Comparison of ENCODE assay signal across 1 cellular context in genomic region chr11:35151896-35152295, GRCh38.
A peak's percentile ranks its signal among the peaks of the same experiment; 100 is the strongest.
TF ChIP-seq lines count a peak whose summit lies in the region.

No MANE protein-coding gene starts in this region.

TF ChIP-seq in H1, 55 proteins besides CTCF, POLR2A, EP300 and RAD21 (continued from another document):
- TF ChIP-seq EZH2 (IDR thresholded peaks at IDR 0.05; ENCODE audit: low read depth, low read length, severe bottlenecking) (no peak), NRF1 (IDR thresholded peaks at IDR 0.05; ENCODE audit: low read depth, low read length) (no peak), TCF12 (IDR thresholded peaks at IDR 0.05; ENCODE audit: low read depth, low read length) (0 out of 2 replicates have a peak, but pooled peaks have one; percentile 69), EGR1 (IDR thresholded peaks at IDR 0.05; ENCODE audit: borderline replicate concordance, low read depth, low read length) (no peak), TEAD4 (IDR thresholded peaks at IDR 0.05; ENCODE audit: low read depth, low read length) (peak; percentile 92), TBP (IDR thresholded peaks at IDR 0.05; ENCODE audit: low read depth, low read length) (no peak), GABPA (IDR thresholded peaks at IDR 0.05; ENCODE audit: borderline replicate concordance, insufficient read depth, low read length) (no peak)
TF ChIP-seq in H1: peak in this region for 3.
